6 cellular contexts compared by ENCODE assay signal in genomic region chr14:22918519-22918808, GRCh38. TPM values are rescaled to one million over a fixed set of nuclear protein-coding genes. Genes with fewer than 3 reads are reported as not detected.
DNase-seq lines count a peak whose midpoint lies in the region; ATAC-seq and TF ChIP-seq lines count a peak whose summit lies in the region.

No MANE protein-coding gene starts in this region.

- ATAC-seq in GM21825 (IDR thresholded peaks at IDR 0.05; ENCODE audit: unreplicated experiment) = peak; percentile 1
- peak; percentile 3 for ATAC-seq in left colon

- peak in 1 of 2 donors; percentile 40 for DNase-seq in left colon
- no peak for DNase-seq in stimulated activated CD4-positive, alpha-beta T cell treated with anti-CD3 and anti-CD28 coated beads, Interleukin-4, amount 100 ng/mL, for 4 hours
- DNase-seq in NK-92 (lab: John Stamatoyannopoulos, UW; ENCODE audit: unreplicated experiment) = no peak
- DNase-seq in NCI-H2196 (lab: John Stamatoyannopoulos, UW; ENCODE audit: unreplicated experiment) = no peak

- H3K27ac ChIP-seq in VCaP = peak overlapping the region; percentile 85

- TF ChIP-seq CTCF in VCaP (conservative IDR thresholded peaks at IDR 0.05) = no peak

- intact Hi-C loops in left colon (cut with DNase I, micrococcal nuclease) = no loop called here

RNA-seq across cellular contexts. Expression of gene RBM23, which starts 0.5 kb away (rescaled TPM):
- 10 to 100 TPM; 60.4 to 81.9 TPM for total RNA-seq in left colon

RNA-seq across cellular contexts. Expression of gene PRMT5, which starts 10.7 kb away (rescaled TPM):
- 10 to 100 TPM; 40.5 to 63.9 TPM for total RNA-seq in left colon

RNA-seq across cellular contexts. Expression of gene REM2, which starts 35.4 kb away (rescaled TPM):
- total RNA-seq in left colon = under 1 TPM; 0.58 to 0.64 TPM

RNA-seq across cellular contexts. Expression of gene HAUS4, which starts 38.4 kb away (rescaled TPM):
- 10 to 100 TPM; 33.5 to 33.6 TPM for total RNA-seq in left colon

RNA-seq across cellular contexts. Expression of gene LRP10, which starts 46.9 kb away (rescaled TPM):
- total RNA-seq in left colon = 100 to 1,000 TPM; 263 to 308 TPM
